ENCODE assay signal across 1 cellular context in the genomic region with DNA sequence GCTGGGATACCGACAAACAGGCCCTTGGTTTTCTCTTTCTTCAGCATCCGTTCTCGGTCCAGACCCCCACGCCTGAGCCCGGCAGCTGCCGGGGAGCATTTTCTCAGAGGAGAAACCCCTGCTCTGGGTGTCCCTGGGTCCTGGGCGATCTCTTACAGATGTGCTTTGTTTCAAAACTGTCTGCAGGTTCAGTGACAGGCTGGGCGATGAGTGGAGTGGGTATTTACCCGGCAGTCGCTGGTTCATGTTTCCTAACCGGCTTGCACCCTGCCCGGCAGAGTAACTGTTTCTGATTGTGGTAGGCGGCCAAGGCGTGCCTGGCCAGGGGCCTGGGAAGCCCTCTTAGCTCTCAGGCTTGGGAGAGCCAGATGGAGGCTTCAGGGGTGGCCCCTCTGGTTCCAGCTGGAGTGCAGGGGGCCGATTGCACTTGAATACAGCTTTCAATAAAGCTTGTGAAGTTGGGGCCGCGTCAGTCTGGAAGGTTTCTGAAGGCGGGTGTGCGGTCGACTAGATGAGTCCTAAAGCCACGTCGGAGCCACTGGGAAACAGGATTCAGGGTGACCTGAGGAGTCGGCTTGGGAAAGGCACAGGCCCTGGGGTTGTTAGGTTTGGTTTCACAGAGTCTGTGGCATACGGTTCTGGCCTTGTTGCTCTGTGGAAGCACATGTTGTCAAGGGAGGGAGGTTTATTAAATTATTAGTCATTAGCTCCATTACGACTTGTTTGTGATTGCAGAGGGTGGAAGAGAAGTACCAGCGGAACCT.
TF ChIP-seq lines count a peak whose summit lies in the region.

No MANE protein-coding gene starts in this region.

TF ChIP-seq in HepG2, 621 proteins besides CTCF, POLR2A, EP300 and RAD21 (continued from another document and continues in another):
- TF ChIP-seq ZNF225 (CRISPR knock-in tag; IDR thresholded peaks at IDR 0.05) (peak; percentile 20; the same call in 1 of the 2 replicates), ZNF614 (CRISPR knock-in tag; IDR thresholded peaks at IDR 0.05; ENCODE audit: borderline replicate concordance) (no peak), PHF5A (CRISPR knock-in tag; IDR thresholded peaks at IDR 0.05; ENCODE audit: low read depth, unreplicated experiment) (no peak), KAT2B (IDR thresholded peaks at IDR 0.05; ENCODE audit: borderline replicate concordance, low read depth, low read length) (no peak), ZBTB3 (CRISPR knock-in tag; IDR thresholded peaks at IDR 0.05; ENCODE audit: borderline replicate concordance, low read depth) (no peak), NFE2 (CRISPR knock-in tag; IDR thresholded peaks at IDR 0.05) (no peak), ZNF383 (CRISPR knock-in tag; IDR thresholded peaks at IDR 0.05; ENCODE audit: borderline replicate concordance) (no peak), NFYC (CRISPR knock-in tag; IDR thresholded peaks at IDR 0.05) (no peak), ZKSCAN5 (CRISPR knock-in tag; IDR thresholded peaks at IDR 0.05) (no peak), TFE3 (CRISPR knock-in tag; IDR thresholded peaks at IDR 0.05) (no peak), ZNF891 (CRISPR knock-in tag; IDR thresholded peaks at IDR 0.05) (no peak; the same call in 1 of the 2 replicates), BHLHE40 (IDR thresholded peaks at IDR 0.05; ENCODE audit: low read length) (no peak), SIN3B (IDR thresholded peaks at IDR 0.05; ENCODE audit: low read length) (no peak), JARID2 (CRISPR knock-in tag; IDR thresholded peaks at IDR 0.05; ENCODE audit: insufficient replicate concordance) (no peak), HNRNPL (IDR thresholded peaks at IDR 0.05; ENCODE audit: low read depth, low read length) (no peak), GFI1 (CRISPR knock-in tag; IDR thresholded peaks at IDR 0.05; ENCODE audit: borderline replicate concordance) (no peak), ZMAT3 (CRISPR knock-in tag; conservative IDR thresholded peaks at IDR 0.05) (peak; percentile 54; the same call in 1 of the 2 replicates), RFX3 (CRISPR knock-in tag; IDR thresholded peaks at IDR 0.05) (no peak), ZNF549 (CRISPR knock-in tag; IDR thresholded peaks at IDR 0.05) (no peak), RBM22 (optimal IDR thresholded peaks at IDR 0.05; ENCODE audit: low read length) (no peak), ZNF674 (CRISPR knock-in tag; IDR thresholded peaks at IDR 0.05; ENCODE audit: low read depth) (no peak), ZBTB2 (CRISPR knock-in tag; IDR thresholded peaks at IDR 0.05; ENCODE audit: low read depth) (0 out of 2 replicates have a peak, but pooled peaks have one; percentile 4), GMEB2 (CRISPR knock-in tag; IDR thresholded peaks at IDR 0.05; ENCODE audit: low read depth) (no peak), ZNF773 (CRISPR knock-in tag; IDR thresholded peaks at IDR 0.05; ENCODE audit: borderline replicate concordance) (no peak), KMT2A (CRISPR knock-in tag; IDR thresholded peaks at IDR 0.05) (no peak), ZNF460 (CRISPR knock-in tag; IDR thresholded peaks at IDR 0.05; ENCODE audit: borderline replicate concordance) (no peak), ZNF652 (CRISPR knock-in tag; IDR thresholded peaks at IDR 0.05; ENCODE audit: borderline replicate concordance, low read depth) (no peak), ZNF264 (CRISPR knock-in tag; IDR thresholded peaks at IDR 0.05) (peak; percentile 41; the same call in 1 of the 2 replicates), ZNF234 (CRISPR knock-in tag; conservative IDR thresholded peaks at IDR 0.05) (no peak), HNF4G (IDR thresholded peaks at IDR 0.05; ENCODE audit: borderline replicate concordance, low read depth, low read length) (no peak), HNF4G (CRISPR knock-in tag; IDR thresholded peaks at IDR 0.05; ENCODE audit: borderline replicate concordance, low read depth) (no peak), ONECUT2 (CRISPR knock-in tag; IDR thresholded peaks at IDR 0.05) (no peak), ZBTB20 (CRISPR knock-in tag; IDR thresholded peaks at IDR 0.05; ENCODE audit: borderline replicate concordance, low read depth) (0 out of 2 replicates have a peak, but pooled peaks have one; percentile 44), ETV5 (CRISPR knock-in tag; IDR thresholded peaks at IDR 0.05; ENCODE audit: borderline replicate concordance) (0 out of 2 replicates have a peak, but pooled peaks have one; percentile 26), NKX3-1 (CRISPR knock-in tag; IDR thresholded peaks at IDR 0.05) (no peak), SMAD9 (CRISPR knock-in tag; IDR thresholded peaks at IDR 0.05) (no peak), ZMYM4 (CRISPR knock-in tag; IDR thresholded peaks at IDR 0.05) (no peak), ATF4 (CRISPR knock-in tag; IDR thresholded peaks at IDR 0.05) (no peak), ZHX1 (CRISPR knock-in tag; IDR thresholded peaks at IDR 0.05; ENCODE audit: low read depth) (0 out of 2 replicates have a peak, but pooled peaks have one; percentile 33), FOXA1 (IDR thresholded peaks at IDR 0.05) (no peak), FOXA1 (CRISPR knock-in tag; IDR thresholded peaks at IDR 0.05) (no peak), HOXA9 (CRISPR knock-in tag; IDR thresholded peaks at IDR 0.05; ENCODE audit: borderline replicate concordance) (no peak), ZNF205 (CRISPR knock-in tag; IDR thresholded peaks at IDR 0.05) (0 out of 2 replicates have a peak, but pooled peaks have one; percentile 5)
- TF ChIP-seq, protein P1, sequence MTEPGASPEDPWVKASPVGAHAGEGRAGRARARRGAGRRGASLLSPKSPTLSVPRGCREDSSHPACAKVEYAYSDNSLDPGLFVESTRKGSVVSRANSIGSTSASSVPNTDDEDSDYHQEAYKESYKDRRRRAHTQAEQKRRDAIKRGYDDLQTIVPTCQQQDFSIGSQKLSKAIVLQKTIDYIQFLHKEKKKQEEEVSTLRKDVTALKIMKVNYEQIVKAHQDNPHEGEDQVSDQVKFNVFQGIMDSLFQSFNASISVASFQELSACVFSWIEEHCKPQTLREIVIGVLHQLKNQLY (CRISPR knock-in tag; IDR thresholded peaks at IDR 0.05): no peak
- TF ChIP-seq, protein P2, sequence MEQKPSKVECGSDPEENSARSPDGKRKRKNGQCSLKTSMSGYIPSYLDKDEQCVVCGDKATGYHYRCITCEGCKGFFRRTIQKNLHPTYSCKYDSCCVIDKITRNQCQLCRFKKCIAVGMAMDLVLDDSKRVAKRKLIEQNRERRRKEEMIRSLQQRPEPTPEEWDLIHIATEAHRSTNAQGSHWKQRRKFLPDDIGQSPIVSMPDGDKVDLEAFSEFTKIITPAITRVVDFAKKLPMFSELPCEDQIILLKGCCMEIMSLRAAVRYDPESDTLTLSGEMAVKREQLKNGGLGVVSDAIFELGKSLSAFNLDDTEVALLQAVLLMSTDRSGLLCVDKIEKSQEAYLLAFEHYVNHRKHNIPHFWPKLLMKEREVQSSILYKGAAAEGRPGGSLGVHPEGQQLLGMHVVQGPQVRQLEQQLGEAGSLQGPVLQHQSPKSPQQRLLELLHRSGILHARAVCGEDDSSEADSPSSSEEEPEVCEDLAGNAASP (CRISPR knock-in tag; IDR thresholded peaks at IDR 0.05; ENCODE audit: borderline replicate concordance): no peak
- TF ChIP-seq, protein P3, sequence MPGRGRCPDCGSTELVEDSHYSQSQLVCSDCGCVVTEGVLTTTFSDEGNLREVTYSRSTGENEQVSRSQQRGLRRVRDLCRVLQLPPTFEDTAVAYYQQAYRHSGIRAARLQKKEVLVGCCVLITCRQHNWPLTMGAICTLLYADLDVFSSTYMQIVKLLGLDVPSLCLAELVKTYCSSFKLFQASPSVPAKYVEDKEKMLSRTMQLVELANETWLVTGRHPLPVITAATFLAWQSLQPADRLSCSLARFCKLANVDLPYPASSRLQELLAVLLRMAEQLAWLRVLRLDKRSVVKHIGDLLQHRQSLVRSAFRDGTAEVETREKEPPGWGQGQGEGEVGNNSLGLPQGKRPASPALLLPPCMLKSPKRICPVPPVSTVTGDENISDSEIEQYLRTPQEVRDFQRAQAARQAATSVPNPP (CRISPR knock-in tag; IDR thresholded peaks at IDR 0.05): no peak
- TF ChIP-seq, protein P4, sequence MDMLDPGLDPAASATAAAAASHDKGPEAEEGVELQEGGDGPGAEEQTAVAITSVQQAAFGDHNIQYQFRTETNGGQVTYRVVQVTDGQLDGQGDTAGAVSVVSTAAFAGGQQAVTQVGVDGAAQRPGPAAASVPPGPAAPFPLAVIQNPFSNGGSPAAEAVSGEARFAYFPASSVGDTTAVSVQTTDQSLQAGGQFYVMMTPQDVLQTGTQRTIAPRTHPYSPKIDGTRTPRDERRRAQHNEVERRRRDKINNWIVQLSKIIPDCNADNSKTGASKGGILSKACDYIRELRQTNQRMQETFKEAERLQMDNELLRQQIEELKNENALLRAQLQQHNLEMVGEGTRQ (IDR thresholded peaks at IDR 0.05; ENCODE audit: low read depth, low read length): no peak
- TF ChIP-seq, protein P4 (CRISPR knock-in tag; IDR thresholded peaks at IDR 0.05; ENCODE audit: borderline replicate concordance): no peak
